Comparison of ENCODE assay signal across 3 cellular contexts in genomic region chr12:66428-66781, GRCh38. TPM values are rescaled to one million over a fixed set of nuclear protein-coding genes. Genes with fewer than 3 reads are reported as not detected.
"Had no signal": no experiment of that assay in that cellular context is flagged by ENCODE, and none has a peak within 500 bp of the region (broad histone marks: within the 10 kb centered on the region; RNA-seq: fewer than 3 reads in every experiment).

Gene IQSEC3, plus strand, starts transcription at chr12:66767. Its CDS starts 116 bp downstream, at chr12:66883.

RNA-seq across cellular contexts. Expression of gene IQSEC3, which starts in this region (rescaled TPM):
- total RNA-seq: activated CD4-positive, alpha-beta T cell treated with anti-CD3 and anti-CD28 coated beads, Interleukin-2, amount 10 ng/mL, durations not matched to agents 7 days and 5 days; SK-MEL-5 had no signal
- polyA plus RNA-seq: keratinocyte had no signal
